Comparison of ENCODE assay signal across 35 cellular contexts in the genomic region with DNA sequence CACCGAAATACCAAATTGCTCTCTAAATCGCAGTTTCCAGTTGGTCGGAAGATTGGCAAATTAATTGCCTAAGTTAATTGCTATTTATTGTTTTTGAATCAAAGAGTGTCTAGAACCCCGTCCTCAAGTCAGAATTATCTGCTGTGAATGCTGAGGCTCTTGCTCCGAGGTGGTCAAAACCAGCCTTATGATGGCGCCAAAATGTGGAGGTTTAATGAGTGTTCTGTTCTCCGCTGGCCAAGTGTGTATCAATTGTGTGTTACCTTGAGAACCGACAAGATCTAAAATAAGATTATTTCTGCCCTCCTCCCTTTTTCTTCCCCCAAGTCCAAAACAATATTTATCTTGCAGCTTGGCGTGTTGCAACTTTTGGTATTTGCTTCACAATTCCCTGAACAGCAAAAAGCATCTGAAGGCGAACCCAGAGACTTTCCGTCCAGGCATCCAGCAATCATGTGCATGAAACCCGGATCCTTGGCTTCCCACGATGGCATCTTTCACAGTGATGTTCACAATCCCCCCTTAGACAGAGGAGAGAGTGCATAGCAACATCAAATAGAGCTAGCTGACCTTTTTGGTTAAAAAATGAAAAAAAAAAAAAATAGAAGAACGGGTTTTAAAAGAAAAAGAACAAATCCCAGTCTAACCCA.
"Had no signal": no experiment of that assay in that cellular context is flagged by ENCODE, and none has a peak within 500 bp of the region (broad histone marks: within the 10 kb centered on the region; RNA-seq: fewer than 3 reads in every experiment).

No MANE protein-coding gene starts in this region.

- H3K36me3 ChIP-seq: ascending aorta, cardiac muscle cell had no signal

- H3K27ac Mint-ChIP-seq: activated B cell treated with CpG ODN at 0.5 μM for 24 hours; activated CD4-positive, alpha-beta memory T cell treated with anti-CD3 and anti-CD28 coated beads, Interleukin-2, amount 10 ng/mL, durations not matched to agents 7 days and 5 days; activated CD4-positive, alpha-beta T cell treated with anti-CD3 and anti-CD28 coated beads, Interleukin-2, amount 10 ng/mL, durations not matched to agents 7 days and 5 days; activated CD8-positive, alpha-beta memory T cell treated with anti-CD3 and anti-CD28 coated beads, Interleukin-2, amount 10 ng/mL, durations not matched to agents 7 days and 5 days; activated CD8-positive, alpha-beta T cell treated with anti-CD3 and anti-CD28 coated beads, Interleukin-2, amount 10 ng/mL, durations not matched to agents 7 days and 5 days; activated naive CD4-positive, alpha-beta T cell treated with anti-CD3 and anti-CD28 coated beads, Interleukin-2, amount 10 ng/mL, durations not matched to agents 7 days and 5 days; activated naive CD4-positive, alpha-beta T cell treated with anti-CD3 and anti-CD28 coated beads, Interleukin-2, amount 50 U/mL, for 24 hours; activated naive CD8-positive, alpha-beta T cell; activated naive CD8-positive, alpha-beta T cell treated with anti-CD3 and anti-CD28 coated beads, Interleukin-2, amount 10 ng/mL, durations not matched to agents 7 days and 5 days; activated naive CD8-positive, alpha-beta T cell treated with anti-CD3 and anti-CD28 coated beads, Interleukin-2, amount 50 U/mL, for 24 hours; activated T-cell treated with anti-CD3 and anti-CD28 coated beads, Interleukin-2, amount 50 U/mL, for 24 hours; activated T-helper 2 cell treated with anti-CD3 and anti-CD28 coated beads, Interferon-gamma antibody, Interleukin-2, Interleukin-4, amounts not matched to agents 10 μg/mL and 5 μg/mL and 100 μg/mL, durations not matched to agents 14 hours and 24 hours and 36 hours; T-helper 1 cell treated with Interleukin-12 subunit alpha and Interleukin-12 subunit beta and Interleukin-4 antibody, amounts not matched to agents 30 μg/mL and 1 μg/mL, for 36 hours; T-helper 2 cell treated with Interferon-gamma antibody and Interleukin-4, amounts not matched to agents 5 μg/mL and 100 μg/mL, for 36 hours had no signal

- ATAC-seq: activated CD8-positive, alpha-beta memory T cell treated with anti-CD3 and anti-CD28 coated beads, Interleukin-2, amount 10 ng/mL, durations not matched to agents 7 days and 5 days; activated CD8-positive, alpha-beta T cell treated with anti-CD3 and anti-CD28 coated beads, Interleukin-2, amount 10 ng/mL, durations not matched to agents 7 days and 5 days; activated naive CD8-positive, alpha-beta T cell treated with anti-CD3 and anti-CD28 coated beads, Interleukin-2, amount 50 U/mL, for 24 hours had no signal

- H3K27me3 ChIP-seq: ascending aorta, cardiac muscle cell had no signal

- H3K27ac ChIP-seq: ascending aorta, cardiac muscle cell, VCaP had no signal

- H3K9me3 Mint-ChIP-seq: activated B cell treated with CpG ODN at 0.5 μM for 24 hours; activated CD4-positive, alpha-beta T cell treated with anti-CD3 and anti-CD28 coated beads, Interleukin-2, amount 10 ng/mL, durations not matched to agents 7 days and 5 days; activated naive CD4-positive, alpha-beta T cell treated with anti-CD3 and anti-CD28 coated beads, Interleukin-2, amount 10 ng/mL, durations not matched to agents 7 days and 5 days; activated naive CD4-positive, alpha-beta T cell treated with anti-CD3 and anti-CD28 coated beads, Interleukin-2, amount 50 U/mL, for 24 hours; activated naive CD8-positive, alpha-beta T cell treated with anti-CD3 and anti-CD28 coated beads, Interleukin-2, amount 50 U/mL, for 24 hours; activated T-helper 2 cell treated with anti-CD3 and anti-CD28 coated beads, Interferon-gamma antibody, Interleukin-2, Interleukin-4, amounts not matched to agents 10 μg/mL and 5 μg/mL and 100 μg/mL, durations not matched to agents 14 hours and 24 hours and 36 hours; central memory CD8-positive, alpha-beta T cell; T-helper 1 cell treated with Interleukin-12 subunit alpha and Interleukin-12 subunit beta and Interleukin-4 antibody, amounts not matched to agents 30 μg/mL and 1 μg/mL, for 36 hours; T-helper 2 cell treated with Interferon-gamma antibody and Interleukin-4, amounts not matched to agents 5 μg/mL and 100 μg/mL, for 36 hours had no signal

- H3K4me3 Mint-ChIP-seq: activated B cell treated with CpG ODN at 0.5 μM for 24 hours; activated CD4-positive, alpha-beta memory T cell treated with anti-CD3 and anti-CD28 coated beads, Interleukin-2, amount 10 ng/mL, durations not matched to agents 7 days and 5 days; activated CD4-positive, alpha-beta T cell treated with anti-CD3 and anti-CD28 coated beads, Interleukin-2, amount 10 ng/mL, durations not matched to agents 7 days and 5 days; activated CD8-positive, alpha-beta memory T cell treated with anti-CD3 and anti-CD28 coated beads, Interleukin-2, amount 10 ng/mL, durations not matched to agents 7 days and 5 days; activated CD8-positive, alpha-beta T cell treated with anti-CD3 and anti-CD28 coated beads, Interleukin-2, amount 10 ng/mL, durations not matched to agents 7 days and 5 days; activated naive CD4-positive, alpha-beta T cell treated with anti-CD3 and anti-CD28 coated beads, Interleukin-2, amount 10 ng/mL, durations not matched to agents 7 days and 5 days; activated naive CD4-positive, alpha-beta T cell treated with anti-CD3 and anti-CD28 coated beads, Interleukin-2, amount 50 U/mL, for 24 hours; activated naive CD8-positive, alpha-beta T cell; activated naive CD8-positive, alpha-beta T cell treated with anti-CD3 and anti-CD28 coated beads, Interleukin-2, amount 10 ng/mL, durations not matched to agents 7 days and 5 days; activated naive CD8-positive, alpha-beta T cell treated with anti-CD3 and anti-CD28 coated beads, Interleukin-2, amount 50 U/mL, for 24 hours; activated T-cell treated with anti-CD3 and anti-CD28 coated beads, Interleukin-2, amount 50 U/mL, for 24 hours; brain; central memory CD8-positive, alpha-beta T cell; T-helper 1 cell treated with Interleukin-12 subunit alpha and Interleukin-12 subunit beta and Interleukin-4 antibody, amounts not matched to agents 30 μg/mL and 1 μg/mL, for 36 hours; T-helper 2 cell treated with Interferon-gamma antibody and Interleukin-4, amounts not matched to agents 5 μg/mL and 100 μg/mL, for 36 hours had no signal

- H3K27me3 Mint-ChIP-seq: activated B cell treated with CpG ODN at 0.5 μM for 24 hours; activated CD4-positive, alpha-beta memory T cell treated with anti-CD3 and anti-CD28 coated beads, Interleukin-2, amount 10 ng/mL, durations not matched to agents 7 days and 5 days; activated naive CD4-positive, alpha-beta T cell treated with anti-CD3 and anti-CD28 coated beads, Interleukin-2, amount 50 U/mL, for 24 hours; activated naive CD8-positive, alpha-beta T cell treated with anti-CD3 and anti-CD28 coated beads, Interleukin-2, amount 50 U/mL, for 24 hours; central memory CD8-positive, alpha-beta T cell had no signal

- H3K9me3 ChIP-seq: ascending aorta had no signal

- H3K4me1 ChIP-seq: ascending aorta had no signal

- DNase-seq: activated B cell treated with CpG ODN at 0.5 μM for 24 hours; activated CD4-positive, alpha-beta memory T cell treated with anti-CD3 and anti-CD28 coated beads, Interleukin-2, amount 10 ng/mL, durations not matched to agents 7 days and 5 days; activated CD4-positive, alpha-beta T cell treated with anti-CD3 and anti-CD28 coated beads for 4 hours; activated CD4-positive, alpha-beta T cell treated with anti-CD3 and anti-CD28 coated beads, Interleukin-2, amount 10 ng/mL, durations not matched to agents 7 days and 5 days; activated CD4-positive, alpha-beta T cell treated with anti-CD3 and anti-CD28 coated beads, Interleukin-2, amount 50 U/mL, for 48 hours; activated CD4-positive, CD25-positive, alpha-beta regulatory T cell treated with anti-CD3 and anti-CD28 coated beads, Interleukin-2, amount 50 U/mL, for 72 hours; activated CD8-positive, alpha-beta memory T cell treated with anti-CD3 and anti-CD28 coated beads for 24 hours; activated CD8-positive, alpha-beta memory T cell treated with anti-CD3 and anti-CD28 coated beads, Interleukin-2, amount 10 ng/mL, durations not matched to agents 7 days and 5 days; activated CD8-positive, alpha-beta memory T cell treated with anti-CD3 and anti-CD28 coated beads, Interleukin-2, amount 50 U/mL, for 48 hours; activated CD8-positive, alpha-beta T cell treated with anti-CD3 and anti-CD28 coated beads, Interleukin-2, amount 10 ng/mL, durations not matched to agents 7 days and 5 days; activated effector memory CD4-positive, alpha-beta T cell treated with Interleukin-2 at 50 U/mL for 16 hours; activated gamma-delta T cell; activated naive CD4-positive, alpha-beta T cell treated with anti-CD3 and anti-CD28 coated beads, Interleukin-2, amount 10 ng/mL, durations not matched to agents 7 days and 5 days; activated naive CD4-positive, alpha-beta T cell treated with Interleukin-2 at 50 U/mL for 16 hours; activated naive CD8-positive, alpha-beta T cell treated with anti-CD3 and anti-CD28 coated beads, Interleukin-2, amount 10 ng/mL, durations not matched to agents 7 days and 5 days; activated naive CD8-positive, alpha-beta T cell treated with anti-CD3 and anti-CD28 coated beads, Interleukin-2, amount 50 U/mL, for 24 hours; activated T-cell treated with anti-CD3 and anti-CD28 coated beads, Interleukin-2, amount 50 U/mL, for 24 hours; activated T-cell treated with anti-CD3 and anti-CD28 coated beads, Interleukin-2, amount 50 U/mL, for 48 hours; amygdala; anterior cingulate cortex; caudate nucleus; cerebellar nuclear complex; T-helper 1 cell; T-helper 2 cell; T-helper 9 cell had no signal

- H3K4me3 ChIP-seq: ascending aorta, cardiac muscle cell had no signal

- H3K4me1 Mint-ChIP-seq: activated B cell treated with CpG ODN at 0.5 μM for 24 hours; activated CD4-positive, alpha-beta memory T cell treated with anti-CD3 and anti-CD28 coated beads, Interleukin-2, amount 10 ng/mL, durations not matched to agents 7 days and 5 days; activated CD4-positive, alpha-beta T cell treated with anti-CD3 and anti-CD28 coated beads, Interleukin-2, amount 10 ng/mL, durations not matched to agents 7 days and 5 days; activated CD8-positive, alpha-beta memory T cell treated with anti-CD3 and anti-CD28 coated beads, Interleukin-2, amount 10 ng/mL, durations not matched to agents 7 days and 5 days; activated naive CD4-positive, alpha-beta T cell treated with anti-CD3 and anti-CD28 coated beads, Interleukin-2, amount 10 ng/mL, durations not matched to agents 7 days and 5 days; activated naive CD4-positive, alpha-beta T cell treated with anti-CD3 and anti-CD28 coated beads, Interleukin-2, amount 50 U/mL, for 24 hours; activated naive CD8-positive, alpha-beta T cell treated with anti-CD3 and anti-CD28 coated beads, Interleukin-2, amount 10 ng/mL, durations not matched to agents 7 days and 5 days; activated naive CD8-positive, alpha-beta T cell treated with anti-CD3 and anti-CD28 coated beads, Interleukin-2, amount 50 U/mL, for 24 hours; central memory CD8-positive, alpha-beta T cell had no signal

- H3K36me3 Mint-ChIP-seq: activated CD8-positive, alpha-beta memory T cell treated with anti-CD3 and anti-CD28 coated beads, Interleukin-2, amount 10 ng/mL, durations not matched to agents 7 days and 5 days; activated naive CD4-positive, alpha-beta T cell treated with anti-CD3 and anti-CD28 coated beads, Interleukin-2, amount 10 ng/mL, durations not matched to agents 7 days and 5 days; activated naive CD4-positive, alpha-beta T cell treated with anti-CD3 and anti-CD28 coated beads, Interleukin-2, amount 50 U/mL, for 24 hours; activated naive CD8-positive, alpha-beta T cell; activated naive CD8-positive, alpha-beta T cell treated with anti-CD3 and anti-CD28 coated beads, Interleukin-2, amount 10 ng/mL, durations not matched to agents 7 days and 5 days; brain had no signal
